Comparison of ENCODE assay signal across 6 cellular contexts in genomic region chr2:36336321-36336720, GRCh38.
"Had no signal": no experiment of that assay in that cellular context is flagged by ENCODE, and none has a peak within 500 bp of the region (broad histone marks: within the 10 kb centered on the region; RNA-seq: fewer than 3 reads in every experiment).

No MANE protein-coding gene starts in this region.

- H3K27ac ChIP-seq: HL-60, KMS-11 had no signal

- ATAC-seq: HepG2, K562 had no signal

- H3K9ac ChIP-seq: KMS-11 had no signal

- FAIRE-seq: HepG2, K562 had no signal

- DNase-seq: KBM-7, KG1 had no signal

- H3K4me2 ChIP-seq: KMS-11 had no signal

- H3K4me3 ChIP-seq: K562 had no signal
